In genomic region chr6:2542858-2543218, GRCh38 we compare ENCODE assay signal across 9 cellular contexts.
DNase-seq lines count a peak whose midpoint lies in the region; ATAC-seq and TF ChIP-seq lines count a peak whose summit lies in the region.
"Had no signal": no experiment of that assay in that cellular context is flagged by ENCODE, and none has a peak within 500 bp of the region (broad histone marks: within the 10 kb centered on the region; RNA-seq: fewer than 3 reads in every experiment).

No MANE protein-coding gene starts in this region.

- H3K4me3 ChIP-seq in cardiac fibroblast (replicated peaks in 1 of 2; ENCODE audit: low read depth in 2 of 2, low read length in 2 of 2), result no peak overlapping the region
- H3K4me3 ChIP-seq in WERI-Rb-1 (ENCODE audit: low read depth, low read length), result no peak overlapping the region
- H3K4me3 ChIP-seq: adrenal gland had no signal

- TF ChIP-seq CTCF in cardiac fibroblast (IDR thresholded peaks at IDR 0.05; ENCODE audit: low read depth, low read length), result no peak
- TF ChIP-seq CTCF in WERI-Rb-1 (IDR thresholded peaks at IDR 0.05; ENCODE audit: low read depth, low read length), result no peak

- peaks cover 93% of the 10 kb centered on the region for H3K27me3 ChIP-seq in WERI-Rb-1 (ENCODE audit: insufficient read depth, low read depth, severe bottlenecking)

- no peak overlapping the region for H3K27ac ChIP-seq in WERI-Rb-1
- H3K27ac ChIP-seq: adrenal gland had no signal

- peak; percentile 62 for ATAC-seq in HG02870 (IDR thresholded peaks at IDR 0.05; ENCODE audit: unreplicated experiment)

- H3K36me3 ChIP-seq in WERI-Rb-1, result no peaks in the 10 kb centered on the region
- H3K36me3 ChIP-seq: adrenal gland had no signal

- H3K9me3 ChIP-seq in WERI-Rb-1 (ENCODE audit: severe bottlenecking), result peaks cover 3% of the 10 kb centered on the region
- H3K9me3 ChIP-seq: adrenal gland had no signal

- peak; percentile 2 for DNase-seq in activated effector memory CD4-positive, alpha-beta T cell treated with Interleukin-2 at 50 U/mL for 16 hours
- DNase-seq in activated effector memory CD4-positive, alpha-beta T cell treated with anti-CD3 and anti-CD28 coated beads, Interleukin-2, amount 50 U/mL, for 16 hours, result no peak
- peak; percentile 57 for DNase-seq in NK-92 treated with Interleukin-12 subunit alpha and Interleukin-12 subunit beta, amount 100 ng/mL, for 24 hours (lab: John Stamatoyannopoulos, UW)
- peak; percentile 69 to 90 for DNase-seq in cardiac fibroblast (ENCODE audit: low read depth in 2 of 2)
- DNase-seq in stimulated activated CD4-positive, alpha-beta T cell treated with anti-CD3 and anti-CD28 coated beads, Interleukin-1b, Interleukin-23, amount 100 ng/mL, for 48 hours, result peak; percentile 36
- DNase-seq in epidermal melanocyte (ENCODE audit: insufficient read length, low spot score), result no peak
- DNase-seq in WERI-Rb-1, result no peak

Comparison
In these comparisons a context has a peak if more than half of its experiments do, and no peak if none do; other contexts are left out.
1. DNase-seq: peak in activated effector memory CD4-positive, alpha-beta T cell treated with Interleukin-2 at 50 U/mL for 16 hours (single experiment), NK-92 treated with Interleukin-12 subunit alpha and Interleukin-12 subunit beta, amount 100 ng/mL, for 24 hours (single experiment), cardiac fibroblast (2 of 2) and stimulated activated CD4-positive, alpha-beta T cell treated with anti-CD3 and anti-CD28 coated beads, Interleukin-1b, Interleukin-23, amount 100 ng/mL, for 48 hours (single experiment); none in activated effector memory CD4-positive, alpha-beta T cell treated with anti-CD3 and anti-CD28 coated beads, Interleukin-2, amount 50 U/mL, for 16 hours (single experiment), epidermal melanocyte (single experiment) and WERI-Rb-1 (single experiment).